Comparison of ENCODE assay signal across 18 cellular contexts in genomic region chr15:63373866-63374548, GRCh38. TPM values are rescaled to one million over a fixed set of nuclear protein-coding genes. Genes with fewer than 3 reads are reported as not detected.
DNase-seq lines count a peak whose midpoint lies in the region; ATAC-seq and TF ChIP-seq lines count a peak whose summit lies in the region.
"Had no signal": no experiment of that assay in that cellular context is flagged by ENCODE, and none has a peak within 500 bp of the region (broad histone marks: within the 10 kb centered on the region; RNA-seq: fewer than 3 reads in every experiment).

No MANE protein-coding gene starts in this region.

- DNase-seq in activated T-cell treated with anti-CD3 and anti-CD28 coated beads, Interleukin-2, amount 50 U/mL, for 72 hours, result no peak
- no peak for DNase-seq in activated T-cell treated with anti-CD3 and anti-CD28 coated beads, Interleukin-2, amount 50 U/mL, for 4 hours
- no peak for DNase-seq in caudate nucleus (lab: John Stamatoyannopoulos, UW)
- DNase-seq in nephron progenitor cell, result no peak
- DNase-seq in heart left ventricle, result no peak
- no peak for DNase-seq in SIG-M5 treated with dmso at 0.1 percent for 504 hours (lab: John Stamatoyannopoulos, UW; ENCODE audit: unreplicated experiment)
- DNase-seq: activated effector memory CD4-positive, alpha-beta T cell treated with Interleukin-2 at 50 U/mL for 16 hours; DMS153; GDM1; glutamatergic neuron; NCI-H1436; SIG-M5 had no signal

- peaks cover 64% of the 10 kb centered on the region for H3K4me1 Mint-ChIP-seq in activated T-cell treated with anti-CD3 and anti-CD28 coated beads, Interleukin-2, amount 50 U/mL, for 72 hours (ENCODE audit: low read depth)
- peaks cover 12% of the 10 kb centered on the region for H3K4me1 Mint-ChIP-seq in activated T-cell treated with anti-CD3 and anti-CD28 coated beads, Interleukin-2, amount 50 U/mL, for 4 hours (ENCODE audit: low read depth)
- peaks cover 81% of the 10 kb centered on the region for H3K4me1 Mint-ChIP-seq in nephron progenitor cell
- H3K4me1 Mint-ChIP-seq: central memory CD8-positive, alpha-beta T cell had no signal

- peak overlapping the region in 1 of 2 donors; percentile 86 for H3K4me3 Mint-ChIP-seq in activated T-cell treated with anti-CD3 and anti-CD28 coated beads, Interleukin-2, amount 50 U/mL, for 72 hours
- H3K4me3 Mint-ChIP-seq in activated T-cell treated with anti-CD3 and anti-CD28 coated beads, Interleukin-2, amount 50 U/mL, for 4 hours, result no peak overlapping the region
- H3K4me3 Mint-ChIP-seq in nephron progenitor cell, result no peak overlapping the region
- H3K4me3 Mint-ChIP-seq: central memory CD8-positive, alpha-beta T cell; WTC11 had no signal

- peaks cover 0 to 29% (median 13%) of the 10 kb centered on the region in 12 donors for H3K4me1 ChIP-seq in heart left ventricle

- no peaks in the 10 kb centered on the region for H3K36me3 ChIP-seq in heart left ventricle

- TF ChIP-seq CTCF in nephron progenitor cell (IDR thresholded peaks at IDR 0.05) (no peak), heart left ventricle (IDR thresholded peaks at IDR 0.05) (no peak)

- H3K27ac Mint-ChIP-seq in activated T-cell treated with anti-CD3 and anti-CD28 coated beads, Interleukin-2, amount 50 U/mL, for 72 hours, result peak overlapping the region; percentile 6
- peak overlapping the region; percentile 78 for H3K27ac Mint-ChIP-seq in nephron progenitor cell
- H3K27ac Mint-ChIP-seq: WTC11 had no signal

- TF ChIP-seq POLR2A in heart left ventricle (IDR thresholded peaks at IDR 0.05), result no peak

- 90 to 95% (median 92%) methylated on average over 9 of the region's 9 CpGs for WGBS in heart left ventricle, 4 donors

- ATAC-seq in activated T-cell treated with anti-CD3 and anti-CD28 coated beads, Interleukin-2, amount 50 U/mL, for 72 hours (replicated peaks in 1 of 2), result no peak
- no peak for ATAC-seq in activated T-cell treated with anti-CD3 and anti-CD28 coated beads, Interleukin-2, amount 50 U/mL, for 4 hours
- ATAC-seq in heart left ventricle (no peak), HG02610 (IDR thresholded peaks at IDR 0.05; ENCODE audit: unreplicated experiment) (no peak), GM21360 (IDR thresholded peaks at IDR 0.05; ENCODE audit: unreplicated experiment) (no peak)
- ATAC-seq: WTC11 had no signal

- H3K27ac ChIP-seq in caudate nucleus (ENCODE audit: low read depth, low read length), result peak overlapping the region; percentile 6
- peak overlapping the region in 2 of 12 donors; percentile 12 to 49 for H3K27ac ChIP-seq in heart left ventricle

- H3K27me3 ChIP-seq in heart left ventricle, result peaks cover 0 to 11% (median 0%) of the 10 kb centered on the region in 9 donors

- no peaks in the 10 kb centered on the region for H3K9me3 Mint-ChIP-seq in activated T-cell treated with anti-CD3 and anti-CD28 coated beads, Interleukin-2, amount 50 U/mL, for 72 hours
- H3K9me3 Mint-ChIP-seq in activated T-cell treated with anti-CD3 and anti-CD28 coated beads, Interleukin-2, amount 50 U/mL, for 4 hours, result no peaks in the 10 kb centered on the region
- H3K9me3 Mint-ChIP-seq in nephron progenitor cell, result no peaks in the 10 kb centered on the region
- H3K9me3 Mint-ChIP-seq: central memory CD8-positive, alpha-beta T cell; WTC11 had no signal

- intact Hi-C loops in heart left ventricle (cut with DNase I), result no loop called here

- no peaks in the 10 kb centered on the region for H3K36me3 Mint-ChIP-seq in activated T-cell treated with anti-CD3 and anti-CD28 coated beads, Interleukin-2, amount 50 U/mL, for 72 hours (ENCODE audit: insufficient read depth in 2 of 2)
- no peaks in the 10 kb centered on the region for H3K36me3 Mint-ChIP-seq in activated T-cell treated with anti-CD3 and anti-CD28 coated beads, Interleukin-2, amount 50 U/mL, for 4 hours (ENCODE audit: insufficient read depth)
- peaks cover 9% of the 10 kb centered on the region for H3K36me3 Mint-ChIP-seq in nephron progenitor cell (ENCODE audit: low read depth)
- H3K36me3 Mint-ChIP-seq: WTC11 had no signal

- peaks cover 21% of the 10 kb centered on the region for H3K27me3 Mint-ChIP-seq in activated T-cell treated with anti-CD3 and anti-CD28 coated beads, Interleukin-2, amount 50 U/mL, for 72 hours (ENCODE audit: low read depth)
- peaks cover 12% of the 10 kb centered on the region for H3K27me3 Mint-ChIP-seq in activated T-cell treated with anti-CD3 and anti-CD28 coated beads, Interleukin-2, amount 50 U/mL, for 4 hours (ENCODE audit: low read depth)
- peaks cover 15% of the 10 kb centered on the region for H3K27me3 Mint-ChIP-seq in nephron progenitor cell (ENCODE audit: low read depth, poor library complexity)

- no peak overlapping the region for H3K4me3 ChIP-seq in heart left ventricle

- H3K9me3 ChIP-seq in heart left ventricle, result no peaks in the 10 kb centered on the region

RNA-seq across cellular contexts. Expression of gene CA12, which starts 7.6 kb away (rescaled TPM):
- total RNA-seq in activated T-cell treated with anti-CD3 and anti-CD28 coated beads, Interleukin-2, amount 50 U/mL, for 72 hours, result 1 to 10 TPM in 1 of 2 donors, under 1 TPM in 1; 0.55 to 2.4 TPM
- total RNA-seq in activated T-cell treated with anti-CD3 and anti-CD28 coated beads, Interleukin-2, amount 50 U/mL, for 4 hours, result under 1 TPM; 0.08 to 0.15 (median 0.14) TPM
- total RNA-seq in heart left ventricle, result 1 to 10 TPM in 2 of 9 donors, under 1 TPM in 4, not detected in 3; 0.12 to 5.2 (median 0.25) TPM
- polyA plus RNA-seq in heart left ventricle, result 1 to 10 TPM in 1 of 2 donors, under 1 TPM in 1; 0.04 to 1.5 TPM
- total RNA-seq: activated CD8-positive, alpha-beta memory T cell treated with anti-CD3 and anti-CD28 coated beads for 36 hours; T-helper 2 cell treated with Interferon-gamma antibody and Interleukin-4, amounts not matched to agents 100 ng/mL and 5 ng/mL, for 36 hours had no signal
